ENCODE assay signal across 7 cellular contexts in the genomic region with DNA sequence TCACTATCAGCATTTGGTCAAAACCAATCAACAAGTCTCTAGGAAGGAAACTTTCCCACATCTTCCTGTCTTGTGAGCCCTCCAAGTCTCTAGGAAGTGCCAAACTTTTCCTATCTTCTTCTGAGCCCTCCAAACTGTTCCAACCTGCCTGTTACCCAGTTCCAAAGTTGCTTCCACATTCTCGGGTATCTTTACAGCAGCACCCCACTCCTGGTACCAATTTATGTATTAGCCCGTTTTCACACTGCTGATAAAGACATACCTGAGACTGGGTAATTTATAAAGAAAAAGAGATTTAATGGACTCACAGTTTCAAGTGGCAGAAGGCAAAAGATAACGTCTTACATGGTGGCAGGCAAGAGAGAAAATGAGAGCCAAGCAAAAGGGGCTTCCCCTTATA. TPM values are rescaled to one million over a fixed set of nuclear protein-coding genes. Genes with fewer than 3 reads are reported as not detected.
DNase-seq lines count a peak whose midpoint lies in the region; ATAC-seq and TF ChIP-seq lines count a peak whose summit lies in the region.
"Not testable (repeated sequence)": the region's sequence is repeated elsewhere in the genome, so short reads cannot be mapped to it uniquely, and the experiment has no call there.

No MANE protein-coding gene starts in this region.

- ATAC-seq in CD4-positive, alpha-beta T cell (ENCODE audit: poor library complexity); T-cell (replicated peaks in 1 of 4); activated T-cell treated with anti-CD3 and anti-CD28 coated beads, Interleukin-2, amount 50 U/mL, for 72 hours (replicated peaks in 1 of 2); activated naive CD4-positive, alpha-beta T cell treated with anti-CD3 and anti-CD28 coated beads, Interleukin-2, amount 50 U/mL, for 72 hours; naive thymus-derived CD8-positive, alpha-beta T cell; stimulated activated naive B cell treated with anti-CD40 and anti-IgM and Interleukin-4, amounts not matched to agents 10 μg/mL and 1 μg/mL and 100 μg/mL, for 72 hours (replicated peaks): not testable (repeated sequence)

- H3K27ac Mint-ChIP-seq in CD4-positive, alpha-beta T cell: peak overlapping the region; percentile 22
- peak overlapping the region; percentile 27 to 48 for H3K27ac Mint-ChIP-seq in T-cell
- peak overlapping the region; percentile 58 for H3K27ac Mint-ChIP-seq in activated T-cell treated with anti-CD3 and anti-CD28 coated beads, Interleukin-2, amount 50 U/mL, for 72 hours
- peak overlapping the region; percentile 19 to 73 for H3K27ac Mint-ChIP-seq in activated naive CD4-positive, alpha-beta T cell treated with anti-CD3 and anti-CD28 coated beads, Interleukin-2, amount 50 U/mL, for 72 hours
- not testable (repeated sequence) for H3K27ac Mint-ChIP-seq in endothelial cell (ENCODE audit: unreplicated experiment)
- peak overlapping the region in 8 of 10 donors; percentile 8 to 81 (median 50) for H3K27ac Mint-ChIP-seq in naive thymus-derived CD8-positive, alpha-beta T cell
- H3K27ac Mint-ChIP-seq in stimulated activated naive B cell treated with anti-CD40 and anti-IgM and Interleukin-4, amounts not matched to agents 10 μg/mL and 1 μg/mL and 100 μg/mL, for 72 hours: peak overlapping the region; percentile 85

- peaks cover 87% of the 10 kb centered on the region for H3K36me3 Mint-ChIP-seq in CD4-positive, alpha-beta T cell (ENCODE audit: low read depth)
- H3K36me3 Mint-ChIP-seq in T-cell (peaks cover 67% of the 10 kb centered on the region), endothelial cell (ENCODE audit: low read depth, unreplicated experiment) (peaks cover 75% of the 10 kb centered on the region)
- H3K36me3 Mint-ChIP-seq in activated T-cell treated with anti-CD3 and anti-CD28 coated beads, Interleukin-2, amount 50 U/mL, for 72 hours (ENCODE audit: insufficient read depth in 2 of 2): peaks cover 42 to 75% of the 10 kb centered on the region in 2 donors
- peaks cover 46 to 96% of the 10 kb centered on the region in 2 donors for H3K36me3 Mint-ChIP-seq in activated naive CD4-positive, alpha-beta T cell treated with anti-CD3 and anti-CD28 coated beads, Interleukin-2, amount 50 U/mL, for 72 hours
- H3K36me3 Mint-ChIP-seq in naive thymus-derived CD8-positive, alpha-beta T cell: peaks cover 22 to 58% (median 48%) of the 10 kb centered on the region in 3 donors
- H3K36me3 Mint-ChIP-seq in stimulated activated naive B cell treated with anti-CD40 and anti-IgM and Interleukin-4, amounts not matched to agents 10 μg/mL and 1 μg/mL and 100 μg/mL, for 72 hours: peaks cover 68 to 86% of the 10 kb centered on the region in 2 donors

- not testable (repeated sequence) for H3K27me3 ChIP-seq in CD4-positive, alpha-beta T cell (ENCODE audit: control insufficient read depth, insufficient read depth, low read length)

- H3K4me3 Mint-ChIP-seq in CD4-positive, alpha-beta T cell; activated T-cell treated with anti-CD3 and anti-CD28 coated beads, Interleukin-2, amount 50 U/mL, for 72 hours: not testable (repeated sequence)
- H3K4me3 Mint-ChIP-seq in T-cell (peak overlapping the region in 1 of 3 donors; percentile 29), endothelial cell (ENCODE audit: unreplicated experiment) (peak overlapping the region; percentile 76)
- H3K4me3 Mint-ChIP-seq in naive thymus-derived CD8-positive, alpha-beta T cell: peak overlapping the region in 3 of 10 donors; percentile 11 to 33 (median 25)
- H3K4me3 Mint-ChIP-seq in stimulated activated naive B cell treated with anti-CD40 and anti-IgM and Interleukin-4, amounts not matched to agents 10 μg/mL and 1 μg/mL and 100 μg/mL, for 72 hours: peak overlapping the region in 1 of 2 donors; percentile 8

- not testable (repeated sequence) for TF ChIP-seq CTCF in CD4-positive, alpha-beta T cell (IDR thresholded peaks at IDR 0.05); endothelial cell (IDR thresholded peaks at IDR 0.05; ENCODE audit: unreplicated experiment)

- not testable (repeated sequence) for H3K27ac ChIP-seq in CD4-positive, alpha-beta T cell (ENCODE audit: low read depth, low read length)

- not testable (repeated sequence) for H3K27me3 Mint-ChIP-seq in CD4-positive, alpha-beta T cell; T-cell; activated T-cell treated with anti-CD3 and anti-CD28 coated beads, Interleukin-2, amount 50 U/mL, for 72 hours (ENCODE audit: low read depth); naive thymus-derived CD8-positive, alpha-beta T cell; stimulated activated naive B cell treated with anti-CD40 and anti-IgM and Interleukin-4, amounts not matched to agents 10 μg/mL and 1 μg/mL and 100 μg/mL, for 72 hours
- peaks cover 22% of the 10 kb centered on the region for H3K27me3 Mint-ChIP-seq in endothelial cell (ENCODE audit: unreplicated experiment)

- DNase-seq in CD4-positive, alpha-beta T cell; T-cell; activated T-cell treated with anti-CD3 and anti-CD28 coated beads, Interleukin-2, amount 50 U/mL, for 72 hours; activated naive CD4-positive, alpha-beta T cell treated with anti-CD3 and anti-CD28 coated beads, Interleukin-2, amount 50 U/mL, for 72 hours (ENCODE audit: low spot score in 2 of 2); endothelial cell (ENCODE audit: low spot score); naive thymus-derived CD8-positive, alpha-beta T cell; stimulated activated naive B cell treated with anti-CD40 and anti-IgM and Interleukin-4, amounts not matched to agents 10 μg/mL and 1 μg/mL and 100 μg/mL, for 72 hours: not testable (repeated sequence)

- H3K9me3 ChIP-seq in CD4-positive, alpha-beta T cell (ENCODE audit: control insufficient read depth, low read length): peaks cover 19% of the 10 kb centered on the region

- intact Hi-C loops in CD4-positive, alpha-beta T cell (cut with DNase I, micrococcal nuclease): not testable (repeated sequence)

- CTCF ChIA-PET in CD4-positive, alpha-beta T cell (lab: Charles Lee); T-cell (lab: Charles Lee): not testable (repeated sequence)

- POLR2A ChIA-PET in CD4-positive, alpha-beta T cell (lab: Charles Lee): interaction anchor here (4.6 kb wide), 1 partner anchor 8 kb away, joined by 44 read pairs; no protein-coding TSS in a partner anchor
- POLR2A ChIA-PET in T-cell (lab: Charles Lee); naive thymus-derived CD8-positive, alpha-beta T cell (lab: Charles Lee): not testable (repeated sequence)

- peaks cover 76% of the 10 kb centered on the region for H3K4me1 Mint-ChIP-seq in CD4-positive, alpha-beta T cell (ENCODE audit: low read depth)
- H3K4me1 Mint-ChIP-seq in T-cell (peaks cover 69 to 78% (median 73%) of the 10 kb centered on the region in 3 donors), endothelial cell (ENCODE audit: unreplicated experiment) (peaks cover 31% of the 10 kb centered on the region)
- peaks cover 61% of the 10 kb centered on the region for H3K4me1 Mint-ChIP-seq in activated T-cell treated with anti-CD3 and anti-CD28 coated beads, Interleukin-2, amount 50 U/mL, for 72 hours (ENCODE audit: low read depth)
- peaks cover 42 to 86% (median 75%) of the 10 kb centered on the region in 4 donors for H3K4me1 Mint-ChIP-seq in naive thymus-derived CD8-positive, alpha-beta T cell
- peaks cover 42 to 75% of the 10 kb centered on the region in 2 donors for H3K4me1 Mint-ChIP-seq in stimulated activated naive B cell treated with anti-CD40 and anti-IgM and Interleukin-4, amounts not matched to agents 10 μg/mL and 1 μg/mL and 100 μg/mL, for 72 hours

- H3K9me3 Mint-ChIP-seq in CD4-positive, alpha-beta T cell: peaks cover 14% of the 10 kb centered on the region
- H3K9me3 Mint-ChIP-seq in T-cell (peaks cover 9 to 23% (median 19%) of the 10 kb centered on the region in 3 donors), endothelial cell (ENCODE audit: unreplicated experiment) (peaks cover 28% of the 10 kb centered on the region)
- H3K9me3 Mint-ChIP-seq in activated T-cell treated with anti-CD3 and anti-CD28 coated beads, Interleukin-2, amount 50 U/mL, for 72 hours: peaks cover 17 to 26% of the 10 kb centered on the region in 2 donors
- H3K9me3 Mint-ChIP-seq in activated naive CD4-positive, alpha-beta T cell treated with anti-CD3 and anti-CD28 coated beads, Interleukin-2, amount 50 U/mL, for 72 hours: peaks cover 5 to 48% of the 10 kb centered on the region in 2 donors
- H3K9me3 Mint-ChIP-seq in naive thymus-derived CD8-positive, alpha-beta T cell: peaks cover 0 to 37% (median 17%) of the 10 kb centered on the region in 9 donors
- peaks cover 23 to 26% of the 10 kb centered on the region in 2 donors for H3K9me3 Mint-ChIP-seq in stimulated activated naive B cell treated with anti-CD40 and anti-IgM and Interleukin-4, amounts not matched to agents 10 μg/mL and 1 μg/mL and 100 μg/mL, for 72 hours

RNA-seq across cellular contexts. Expression of a gene that starts 13.8 kb away (rescaled TPM):
- total RNA-seq in CD4-positive, alpha-beta T cell: 100 to 1,000 TPM; 158 to 161 TPM
- total RNA-seq in T-cell (100 to 1,000 TPM in 3 of 5 donors, 10 to 100 TPM in 2; 95.2 to 170 (median 108) TPM), endothelial cell (ENCODE audit: unreplicated experiment) (44.9 TPM)
- total RNA-seq in activated T-cell treated with anti-CD3 and anti-CD28 coated beads, Interleukin-2, amount 50 U/mL, for 72 hours: 10 to 100 TPM; 58.6 to 65.6 TPM
- total RNA-seq in activated naive CD4-positive, alpha-beta T cell treated with anti-CD3 and anti-CD28 coated beads, Interleukin-2, amount 50 U/mL, for 72 hours: 10 to 100 TPM; 41.4 to 85.5 TPM
- 100 to 1,000 TPM; 136 to 138 TPM for total RNA-seq in naive thymus-derived CD8-positive, alpha-beta T cell
- polyA plus RNA-seq in naive thymus-derived CD8-positive, alpha-beta T cell: 10 to 100 TPM; 79.3 to 89.5 (median 82.0) TPM

RNA-seq across cellular contexts. Expression of a gene that starts 53.4 kb away (rescaled TPM):
- total RNA-seq in CD4-positive, alpha-beta T cell: 100 to 1,000 TPM; 114 to 115 TPM
- total RNA-seq in T-cell (100 to 1,000 TPM; 128 to 176 (median 136) TPM), endothelial cell (ENCODE audit: unreplicated experiment) (106 TPM)
- total RNA-seq in activated T-cell treated with anti-CD3 and anti-CD28 coated beads, Interleukin-2, amount 50 U/mL, for 72 hours: 100 to 1,000 TPM in 1 of 2 donors, 10 to 100 TPM in 1; 90.0 to 103 TPM
- 100 to 1,000 TPM in 1 of 2 donors, 10 to 100 TPM in 1; 85.1 to 106 TPM for total RNA-seq in activated naive CD4-positive, alpha-beta T cell treated with anti-CD3 and anti-CD28 coated beads, Interleukin-2, amount 50 U/mL, for 72 hours
- total RNA-seq in naive thymus-derived CD8-positive, alpha-beta T cell: 100 to 1,000 TPM; 175 to 181 TPM
- 10 to 100 TPM; 22.2 to 33.5 (median 23.2) TPM for polyA plus RNA-seq in naive thymus-derived CD8-positive, alpha-beta T cell
